In genomic region chr6:161319231-161319630, GRCh38 we compare ENCODE assay signal across 23 cellular contexts. TPM values are rescaled to one million over a fixed set of nuclear protein-coding genes. Genes with fewer than 3 reads are reported as not detected.
A peak's percentile ranks its signal among the peaks of the same experiment; 100 is the strongest.
DNase-seq lines count a peak whose midpoint lies in the region; ATAC-seq, FAIRE-seq and TF ChIP-seq lines count a peak whose summit lies in the region.
"Had no signal": no experiment of that assay in that cellular context is flagged by ENCODE, and none has a peak within 500 bp of the region (broad histone marks: within the 10 kb centered on the region; RNA-seq: fewer than 3 reads in every experiment).

No MANE protein-coding gene starts in this region.

- ATAC-seq in HG02678 (IDR thresholded peaks at IDR 0.05; ENCODE audit: unreplicated experiment) (no peak), HG03378 (IDR thresholded peaks at IDR 0.05; ENCODE audit: unreplicated experiment) (no peak)
- ATAC-seq: activated CD8-positive, alpha-beta T cell treated with anti-CD3 and anti-CD28 coated beads for 36 hours; GM23338 had no signal

- no peak for TF ChIP-seq POLR2A in GM12891 (IDR thresholded peaks at IDR 0.05; ENCODE audit: low read depth, low read length)

- no peak for FAIRE-seq in GM12891 (lab: Jason Lieb, UNC)
- FAIRE-seq: kidney, TTC549 had no signal

- peak; percentile 24 for DNase-seq in COLO829 (ENCODE audit: low spot score)
- peak in 44 of 58 donors; percentile 3 to 92 (median 50) for DNase-seq in anterior cingulate cortex (lab: John Stamatoyannopoulos, UW)
- peak in 34 of 51 donors; percentile 5 to 88 (median 48) for DNase-seq in hypothalamus (lab: John Stamatoyannopoulos, UW)
- DNase-seq in occipital lobe (lab: John Stamatoyannopoulos, UW), result peak; percentile 54
- DNase-seq in NCI-H187 treated with DMSO at 0.1 percent for 48 hours (lab: John Stamatoyannopoulos, UW), result no peak
- no peak for DNase-seq in GM12891 (ENCODE audit: insufficient read length, low spot score)
- DNase-seq: activated CD4-positive, CD25-positive, alpha-beta regulatory T cell treated with anti-CD3 and anti-CD28 coated beads, Interleukin-2, amount 50 U/mL, for 72 hours; activated CD8-positive, alpha-beta T cell treated with anti-CD3 and anti-CD28 coated beads for 36 hours; activated effector memory CD4-positive, alpha-beta T cell treated with anti-CD3 and anti-CD28 coated beads, Interleukin-2, amount 50 U/mL, for 16 hours; Caco-2; colonic mucosa; DMS79 treated with DMSO at 0.1 percent for 48 hours; HFFc6; kidney; naive B cell; NCI-H1436 treated with DMSO at 0.1 percent for 48 hours; NCI-H2171 treated with DMSO at 0.1 percent for 48 hours; NCI-H524 treated with DMSO at 0.1 percent for 48 hours; Peyer's patch had no signal

TF ChIP-seq in GM12891, 5 proteins besides CTCF, POLR2A, EP300 and RAD21:
- TF ChIP-seq POU2F2 (IDR thresholded peaks at IDR 0.05; ENCODE audit: low read depth, low read length), result no peak

RNA-seq across cellular contexts. Expression of gene AGPAT4, which starts 45.4 kb away (rescaled TPM):
- total RNA-seq in occipital lobe, result 73.2 TPM
- polyA plus RNA-seq in GM12891 (2012; ENCODE audit: low read depth, missing spikeins), result 1.7 TPM

Comparison
In these comparisons a context has a peak if more than half of its experiments do, and no peak if none do; other contexts are left out.
1. DNase-seq: peak in COLO829 (single experiment), anterior cingulate cortex (44 of 58), hypothalamus (34 of 51) and occipital lobe (single experiment); none in NCI-H187 treated with DMSO at 0.1 percent for 48 hours (single experiment) and GM12891 (single experiment).